Comparison of ENCODE assay signal across 10 cellular contexts in the genomic region with DNA sequence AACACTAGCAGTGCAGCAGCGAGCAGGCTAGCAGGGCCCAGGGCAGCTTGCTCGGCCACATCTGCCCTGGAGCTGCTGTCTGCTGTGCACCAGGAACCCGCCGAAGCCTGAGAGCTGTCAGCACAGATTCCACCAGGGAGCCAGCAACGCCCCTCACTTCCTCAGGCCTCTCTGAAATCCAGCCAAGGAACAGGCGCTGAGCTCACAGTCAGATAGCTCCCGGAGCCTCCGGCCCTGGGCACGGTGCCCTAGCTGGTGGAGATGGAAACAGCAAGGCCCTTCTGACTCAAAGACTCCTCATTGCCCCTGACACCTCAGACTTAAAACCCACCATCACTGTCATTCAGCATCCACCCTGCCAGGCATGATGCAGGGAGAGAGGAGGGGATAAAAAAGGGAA.
A peak's percentile ranks its signal among the peaks of the same experiment; 100 is the strongest.
DNase-seq lines count a peak whose midpoint lies in the region; ATAC-seq and TF ChIP-seq lines count a peak whose summit lies in the region.
"Had no signal": no experiment of that assay in that cellular context is flagged by ENCODE, and none has a peak within 500 bp of the region (broad histone marks: within the 10 kb centered on the region; RNA-seq: fewer than 3 reads in every experiment).

No MANE protein-coding gene starts in this region.

- H3K4me3 Mint-ChIP-seq in brain (no peak overlapping the region), progenitor cell of endocrine pancreas (ENCODE audit: low read depth) (no peak overlapping the region)
- no peak overlapping the region for H3K4me3 Mint-ChIP-seq in activated CD4-positive, alpha-beta T cell treated with anti-CD3 and anti-CD28 coated beads, Interleukin-2, amount 10 ng/mL, durations not matched to agents 7 days and 5 days
- H3K4me3 Mint-ChIP-seq: activated CD8-positive, alpha-beta T cell treated with anti-CD3 and anti-CD28 coated beads, Interleukin-2, amount 10 ng/mL, durations not matched to agents 7 days and 5 days; memory B cell had no signal

- CTCF ChIA-PET in HEK293 (lab: Yijun Ruan, JAX), result interaction anchor here (0.5 to 2.4 kb wide), 5 partner anchors 19 to 465 kb away, joined by 3 to 8 read pairs (median 4); no protein-coding TSS in a partner anchor
- CTCF ChIA-PET in activated CD4-positive, alpha-beta T cell treated with anti-CD3 and anti-CD28 coated beads, Interleukin-2, amount 10 ng/mL, durations not matched to agents 7 days and 5 days (lab: Charles Lee), result no interaction called here

- H3K27ac Mint-ChIP-seq in brain (peak overlapping the region; percentile 14 to 77 (median 21)), progenitor cell of endocrine pancreas (no peak overlapping the region)
- no peak overlapping the region for H3K27ac Mint-ChIP-seq in activated CD4-positive, alpha-beta T cell treated with anti-CD3 and anti-CD28 coated beads, Interleukin-2, amount 10 ng/mL, durations not matched to agents 7 days and 5 days
- H3K27ac Mint-ChIP-seq: activated CD8-positive, alpha-beta T cell treated with anti-CD3 and anti-CD28 coated beads, Interleukin-2, amount 10 ng/mL, durations not matched to agents 7 days and 5 days; memory B cell had no signal

- peak overlapping the region; percentile 41 for H3K4me2 ChIP-seq in skeletal muscle satellite cell (ENCODE audit: low read length)

- no peaks in the 10 kb centered on the region for H3K4me1 ChIP-seq in HEK293 (ENCODE audit: control insufficient read depth, insufficient read depth, low read length)
- peaks cover 51% of the 10 kb centered on the region for H3K4me1 ChIP-seq in skeletal muscle satellite cell (ENCODE audit: control insufficient read depth, insufficient read depth, low read length)

- peak overlapping the region; percentile 14 for H3K9ac ChIP-seq in skeletal muscle satellite cell (ENCODE audit: low read depth, low read length)

- no peaks in the 10 kb centered on the region for H3K36me3 Mint-ChIP-seq in brain
- no peaks in the 10 kb centered on the region for H3K36me3 Mint-ChIP-seq in activated CD4-positive, alpha-beta T cell treated with anti-CD3 and anti-CD28 coated beads, Interleukin-2, amount 10 ng/mL, durations not matched to agents 7 days and 5 days (ENCODE audit: low read depth)
- no peaks in the 10 kb centered on the region for H3K36me3 Mint-ChIP-seq in progenitor cell of endocrine pancreas (ENCODE audit: insufficient read depth)
- H3K36me3 Mint-ChIP-seq: memory B cell had no signal

- ATAC-seq in GM19467 (IDR thresholded peaks at IDR 0.05; ENCODE audit: unreplicated experiment) (no peak), HG02840 (IDR thresholded peaks at IDR 0.05; ENCODE audit: low FRiP score, unreplicated experiment) (no peak)
- ATAC-seq: activated CD8-positive, alpha-beta T cell treated with anti-CD3 and anti-CD28 coated beads, Interleukin-2, amount 10 ng/mL, durations not matched to agents 7 days and 5 days had no signal

- H3K36me3 ChIP-seq in HEK293 (ENCODE audit: control insufficient read depth in 2 of 2, insufficient read depth in 1 of 2, low read length in 2 of 2) (no peaks in the 10 kb centered on the region), skeletal muscle satellite cell (ENCODE audit: insufficient read depth, low read length) (no peaks in the 10 kb centered on the region)

- no peak overlapping the region for H3K27ac ChIP-seq in HEK293 (ENCODE audit: extremely low read depth, low read depth, low read length)

- DNase-seq in iPS-NIHi11 (ENCODE audit: low spot score), result peak; percentile 13
- no peak for DNase-seq in activated CD4-positive, alpha-beta T cell treated with anti-CD3 and anti-CD28 coated beads, Interleukin-2, amount 10 ng/mL, durations not matched to agents 7 days and 5 days
- no peak for DNase-seq in progenitor cell of endocrine pancreas (ENCODE audit: low spot score, unreplicated experiment)
- DNase-seq: activated CD8-positive, alpha-beta T cell treated with anti-CD3 and anti-CD28 coated beads, Interleukin-2, amount 10 ng/mL, durations not matched to agents 7 days and 5 days had no signal

- POLR2A ChIA-PET in HEK293 (lab: Yijun Ruan, JAX), result no interaction called here
- POLR2A ChIA-PET in activated CD4-positive, alpha-beta T cell treated with anti-CD3 and anti-CD28 coated beads, Interleukin-2, amount 10 ng/mL, durations not matched to agents 7 days and 5 days (lab: Charles Lee), result no interaction called here

- no peak overlapping the region for H3K4me3 ChIP-seq in HEK293 (ENCODE audit: low read depth, low read length)
- H3K4me3 ChIP-seq in skeletal muscle satellite cell (ENCODE audit: low read length), result no peak overlapping the region

- TF ChIP-seq CTCF in HEK293 (tag by site-specific recombination; IDR thresholded peaks at IDR 0.05), result no peak
- TF ChIP-seq CTCF in brain (conservative IDR thresholded peaks at IDR 0.05), result no peak
- TF ChIP-seq CTCF in progenitor cell of endocrine pancreas (IDR thresholded peaks at IDR 0.05; ENCODE audit: unreplicated experiment), result no peak

- peaks cover 0 to 6% (median 0%) of the 10 kb centered on the region in 5 experiments for H3K9me3 Mint-ChIP-seq in brain
- H3K9me3 Mint-ChIP-seq in activated CD4-positive, alpha-beta T cell treated with anti-CD3 and anti-CD28 coated beads, Interleukin-2, amount 10 ng/mL, durations not matched to agents 7 days and 5 days, result no peaks in the 10 kb centered on the region
- no peaks in the 10 kb centered on the region for H3K9me3 Mint-ChIP-seq in progenitor cell of endocrine pancreas (ENCODE audit: low read depth)
- H3K9me3 Mint-ChIP-seq: memory B cell had no signal

- H3K27me3 Mint-ChIP-seq in brain (peaks cover 6% of the 10 kb centered on the region), progenitor cell of endocrine pancreas (peaks cover 3% of the 10 kb centered on the region)
- H3K27me3 Mint-ChIP-seq in activated CD4-positive, alpha-beta T cell treated with anti-CD3 and anti-CD28 coated beads, Interleukin-2, amount 10 ng/mL, durations not matched to agents 7 days and 5 days, result no peaks in the 10 kb centered on the region
- H3K27me3 Mint-ChIP-seq: memory B cell had no signal

- H3K27me3 ChIP-seq in skeletal muscle satellite cell (ENCODE audit: control insufficient read depth, insufficient read depth, low read length), result peaks cover 4% of the 10 kb centered on the region

- H3K4me1 Mint-ChIP-seq in brain (peaks cover 41% of the 10 kb centered on the region), progenitor cell of endocrine pancreas (ENCODE audit: low read depth) (peaks cover 19% of the 10 kb centered on the region)
- H3K4me1 Mint-ChIP-seq in activated CD4-positive, alpha-beta T cell treated with anti-CD3 and anti-CD28 coated beads, Interleukin-2, amount 10 ng/mL, durations not matched to agents 7 days and 5 days, result no peaks in the 10 kb centered on the region

- H3K9me3 ChIP-seq in HEK293 (ENCODE audit: control insufficient read depth, insufficient read depth, low read depth, low read length), result no peaks in the 10 kb centered on the region
- no peaks in the 10 kb centered on the region for H3K9me3 ChIP-seq in skeletal muscle satellite cell (replicated peaks; ENCODE audit: low read length)

TF ChIP-seq in HEK293, 187 proteins besides CTCF, POLR2A, EP300 and RAD21:
- TF ChIP-seq OSR2 (tag by site-specific recombination; IDR thresholded peaks at IDR 0.05), result peak; percentile 42; the same call in 1 of the 2 replicates
- TF ChIP-seq ZIC2 (tag by site-specific recombination; IDR thresholded peaks at IDR 0.05), result peak; percentile 71
- TF ChIP-seq ZNF155 (tag by site-specific recombination; IDR thresholded peaks at IDR 0.05), result no peak
- no peak for TF ChIP-seq MEIS1 (CRISPR knock-in tag; IDR thresholded peaks at IDR 0.05; ENCODE audit: borderline replicate concordance)
- no peak for TF ChIP-seq YY2 (tag by site-specific recombination; IDR thresholded peaks at IDR 0.05)
- 0 out of 2 replicates have a peak, but pooled peaks have one; percentile 16 for TF ChIP-seq IKZF3 (tag by site-specific recombination; IDR thresholded peaks at IDR 0.05)
- TF ChIP-seq ZNF292 (tag by site-specific recombination; IDR thresholded peaks at IDR 0.05; ENCODE audit: borderline replicate concordance, low read depth), result no peak

Comparison
In these comparisons a context has a peak if more than half of its experiments do, and no peak if none do; other contexts are left out.
1. H3K27ac Mint-ChIP-seq: peak in brain (5 of 5); none in activated CD4-positive, alpha-beta T cell treated with anti-CD3 and anti-CD28 coated beads, Interleukin-2, amount 10 ng/mL, durations not matched to agents 7 days and 5 days (single experiment) and progenitor cell of endocrine pancreas (single experiment).